Comparison of ENCODE assay signal across 20 cellular contexts in the genomic region with DNA sequence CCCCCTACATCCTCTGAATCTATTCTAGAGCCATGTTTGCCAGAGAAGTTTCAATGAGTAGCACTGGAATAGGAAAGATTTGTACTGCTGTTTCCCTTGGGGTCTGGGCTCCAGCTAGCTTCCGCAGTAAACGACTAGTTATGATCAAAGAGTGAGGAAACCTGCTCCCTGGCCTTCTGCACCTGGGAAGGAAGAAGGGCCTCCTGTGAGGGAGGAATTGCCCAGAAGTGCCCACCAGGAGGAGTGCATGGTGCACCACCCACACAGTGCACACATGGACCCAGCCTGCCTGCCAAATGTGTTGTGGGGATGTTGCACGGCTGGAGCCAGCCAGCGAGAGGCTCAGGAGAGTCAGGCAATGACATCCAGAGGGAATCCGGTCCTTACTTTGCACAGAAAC. TPM values are rescaled to one million over a fixed set of nuclear protein-coding genes. Genes with fewer than 3 reads are reported as not detected.
DNase-seq lines count a peak whose midpoint lies in the region; ATAC-seq and TF ChIP-seq lines count a peak whose summit lies in the region.
"Had no signal": no experiment of that assay in that cellular context is flagged by ENCODE, and none has a peak within 500 bp of the region (broad histone marks: within the 10 kb centered on the region; RNA-seq: fewer than 3 reads in every experiment).

No MANE protein-coding gene starts in this region.

- BruUV-seq in A673 (replicated peaks; lab: Mats Ljungman, UMichigan) = no TSS peak

- ATAC-seq in foreskin keratinocyte (peak; percentile 48), GM19395 (IDR thresholded peaks at IDR 0.05; ENCODE audit: unreplicated experiment) (no peak), GM19328 (IDR thresholded peaks at IDR 0.05; ENCODE audit: unreplicated experiment) (no peak)
- ATAC-seq: GM12878, Panc1 had no signal

- no peak for DNase-seq in A673 (ENCODE audit: low spot score)
- peak; percentile 14 for DNase-seq in SK-N-DZ (ENCODE audit: low spot score)
- DNase-seq in foreskin keratinocyte = no peak
- DNase-seq in amniotic stem cell (lab: John Stamatoyannopoulos, UW) = no peak
- no peak for DNase-seq in NOMO-1 (lab: John Stamatoyannopoulos, UW; ENCODE audit: unreplicated experiment in 2 of 2)
- DNase-seq: activated CD4-positive, alpha-beta T cell treated with anti-CD3 and anti-CD28 coated beads for 1 hour; activated naive CD4-positive, alpha-beta T cell treated with anti-CD3 and anti-CD28 coated beads, Interleukin-2, amount 50 U/mL, for 16 hours; DMS53; effector CD8-positive, alpha-beta T cell; islet precursor cell; MV-4-11; NCI-H345; T-helper 1 cell had no signal

- no peak overlapping the region for H3K27ac ChIP-seq in A673 (ENCODE audit: low read depth, low read length, poor library complexity, severe bottlenecking)
- H3K27ac ChIP-seq in foreskin keratinocyte = no peak overlapping the region
- H3K27ac ChIP-seq: ovary had no signal

- CTCF ChIA-PET in A673 (lab: Charles Lee) = no interaction called here

- intact Hi-C loops in A673 (cut with micrococcal nuclease; ENCODE audit: unreplicated experiment) = no loop called here

- H3K27me3 ChIP-seq in A673 (replicated peaks; ENCODE audit: insufficient read depth, low read depth, low read length, poor library complexity) (peaks cover 32% of the 10 kb centered on the region), foreskin keratinocyte (no peaks in the 10 kb centered on the region)
- H3K27me3 ChIP-seq: ovary had no signal

- 0 out of 2 replicates have a peak, but pooled peaks have one; percentile 10 for TF ChIP-seq CTCF in A673 (conservative IDR thresholded peaks at IDR 0.05; ENCODE audit: low read depth, low read length)
- TF ChIP-seq CTCF in GM12875 (IDR thresholded peaks at IDR 0.05; ENCODE audit: borderline replicate concordance, insufficient read depth, low read depth, low read length) = 0 out of 2 replicates have a peak, but pooled peaks have one; percentile 4
- TF ChIP-seq CTCF in foreskin keratinocyte (conservative IDR thresholded peaks at IDR 0.05) = peak; percentile 35

- POLR2A ChIA-PET in A673 (lab: Charles Lee; ENCODE audit: low non-redundant PET) = no interaction called here

- no peaks in the 10 kb centered on the region for H3K4me1 ChIP-seq in A673 (ENCODE audit: insufficient read depth, low read length, poor library complexity, severe bottlenecking)
- peaks cover 6% of the 10 kb centered on the region for H3K4me1 ChIP-seq in foreskin keratinocyte

- H3K9me3 ChIP-seq in A673 (ENCODE audit: low read depth, low read length, poor library complexity, severe bottlenecking) = no peaks in the 10 kb centered on the region
- H3K9me3 ChIP-seq: ovary had no signal

- H3K36me3 ChIP-seq in A673 (ENCODE audit: insufficient read depth, low read length, poor library complexity, severe bottlenecking) = no peaks in the 10 kb centered on the region
- H3K36me3 ChIP-seq: ovary had no signal

- H3K4me3 ChIP-seq in A673 (ENCODE audit: low read depth, low read length, poor library complexity, severe bottlenecking) = no peak overlapping the region
- H3K4me3 ChIP-seq in GM12875 (ENCODE audit: low read depth, low read length) = no peak overlapping the region
- H3K4me3 ChIP-seq: GM12878, ovary, smooth muscle cell had no signal

RNA-seq across cellular contexts. Expression of a gene that starts 27.0 kb away (rescaled TPM):
- total RNA-seq in A673 (2021) (61.6 and 66.1 TPM in 2 replicates), foreskin keratinocyte (12.8 and 14.4 TPM in 2 replicates)
- polyA plus RNA-seq in SK-N-DZ (2014; cell fraction: cytosol; rRNA removed) = 31.5 and 32.5 TPM in 2 replicates
- 22.0 and 25.5 TPM in 2 replicates for polyA plus RNA-seq in SK-N-DZ (2014; cell fraction: nucleus; rRNA removed)
- 6.3 and 7.4 TPM in 2 replicates for polyA plus RNA-seq in foreskin keratinocyte

RNA-seq across cellular contexts. Expression of a gene that starts 36.1 kb away (rescaled TPM):
- 0.34 and 0.83 TPM in 2 replicates for total RNA-seq in A673 (2021)
- 0.90 and 1.8 TPM in 2 replicates for polyA plus RNA-seq in SK-N-DZ (2014; cell fraction: cytosol; rRNA removed)
- polyA plus RNA-seq in SK-N-DZ (2014; cell fraction: nucleus; rRNA removed) = 2.2 and 2.4 TPM in 2 replicates
- total RNA-seq in foreskin keratinocyte = 0.34 and 0.63 TPM in 2 replicates
- 0.39 and 0.54 TPM in 2 replicates for polyA plus RNA-seq in foreskin keratinocyte

RNA-seq across cellular contexts. Expression of a gene that starts 36.4 kb away (rescaled TPM):
- total RNA-seq in A673 (2021) = 42.2 and 46.9 TPM in 2 replicates
- polyA plus RNA-seq in SK-N-DZ (2014; cell fraction: cytosol; rRNA removed) = 25.5 and 30.1 TPM in 2 replicates
- 27.5 and 32.7 TPM in 2 replicates for polyA plus RNA-seq in SK-N-DZ (2014; cell fraction: nucleus; rRNA removed)
- 23.4 and 23.6 TPM in 2 replicates for total RNA-seq in foreskin keratinocyte
- polyA plus RNA-seq in foreskin keratinocyte = 16.2 and 19.6 TPM in 2 replicates

RNA-seq across cellular contexts. Expression of a gene that starts 36.4 kb away (rescaled TPM):
- total RNA-seq in A673 (2021) = 19.1 and 20.3 TPM in 2 replicates
- 13.6 and 18.5 TPM in 2 replicates for polyA plus RNA-seq in SK-N-DZ (2014; cell fraction: cytosol; rRNA removed)
- 10.4 and 10.7 TPM in 2 replicates for polyA plus RNA-seq in SK-N-DZ (2014; cell fraction: nucleus; rRNA removed)
- 15.9 TPM in 2 replicates for total RNA-seq in foreskin keratinocyte
- 5.6 and 6.9 TPM in 2 replicates for polyA plus RNA-seq in foreskin keratinocyte
